Comparison of ENCODE assay signal across 8 cellular contexts in the genomic region with DNA sequence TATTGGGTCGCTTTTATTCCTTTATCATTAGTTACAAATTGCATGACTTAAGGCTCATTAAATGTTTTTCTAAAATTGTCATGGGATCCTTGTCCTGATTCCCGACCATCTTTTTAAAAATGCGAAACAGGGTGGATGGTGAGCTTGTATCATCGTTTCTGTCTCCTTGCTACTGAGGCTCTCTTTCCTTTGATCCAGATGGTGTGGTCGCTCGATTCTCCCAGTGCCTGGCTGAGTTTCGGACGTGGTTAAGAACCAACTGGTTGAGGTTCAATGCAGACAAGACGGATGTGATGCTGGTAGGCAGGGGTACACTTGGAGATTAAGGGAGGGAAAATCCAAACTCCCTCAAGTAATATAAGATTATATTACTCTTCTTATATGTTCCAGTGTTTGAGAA. TPM values are rescaled to one million over a fixed set of nuclear protein-coding genes. Genes with fewer than 3 reads are reported as not detected.
A peak's percentile ranks its signal among the peaks of the same experiment; 100 is the strongest.
DNase-seq lines count a peak whose midpoint lies in the region; ATAC-seq and TF ChIP-seq lines count a peak whose summit lies in the region.

No MANE protein-coding gene starts in this region.

- POLR2A ChIA-PET in activated CD8-positive, alpha-beta T cell treated with anti-CD3 and anti-CD28 coated beads for 36 hours (lab: Charles Lee) = interaction anchor here (0.8 to 1.2 kb wide), 2 partner anchors 41 to 759 kb away, joined by 3 read pairs; no protein-coding TSS in a partner anchor

- no peak overlapping the region for H3K27ac ChIP-seq in iPS DF 6.9 (ENCODE audit: low read length)

- DNase-seq in BE2C (no peak), HFF-Myc (ENCODE audit: extremely low read depth, low read depth) (no peak), iPS DF 6.9 (ENCODE audit: low read depth, low spot score) (no peak), NOMO-1 treated with dmso at 0.1 percent for 144 hours (lab: John Stamatoyannopoulos, UW; ENCODE audit: unreplicated experiment) (no peak), mucosa of gallbladder (ENCODE audit: low spot score) (no peak)
- no peak for DNase-seq in activated CD8-positive, alpha-beta T cell treated with anti-CD3 and anti-CD28 coated beads for 36 hours

- H3K9me3 Mint-ChIP-seq in activated CD8-positive, alpha-beta T cell treated with anti-CD3 and anti-CD28 coated beads for 36 hours = no peaks in the 10 kb centered on the region
- no peaks in the 10 kb centered on the region for H3K9me3 Mint-ChIP-seq in stimulated activated memory B cell treated with anti-CD40 and anti-IgM and Interleukin-4, amounts not matched to agents 10 μg/mL and 1 μg/mL and 100 μg/mL, for 72 hours

- H3K4me1 Mint-ChIP-seq in activated CD8-positive, alpha-beta T cell treated with anti-CD3 and anti-CD28 coated beads for 36 hours (ENCODE audit: low read depth) = peaks cover 47% of the 10 kb centered on the region
- H3K4me1 Mint-ChIP-seq in stimulated activated memory B cell treated with anti-CD40 and anti-IgM and Interleukin-4, amounts not matched to agents 10 μg/mL and 1 μg/mL and 100 μg/mL, for 72 hours = peaks cover 31% of the 10 kb centered on the region

- H3K4me1 ChIP-seq in BE2C (no peaks in the 10 kb centered on the region), iPS DF 6.9 (ENCODE audit: control insufficient read depth, insufficient read depth, low read length) (no peaks in the 10 kb centered on the region)

- TF ChIP-seq CTCF in BE2C (IDR thresholded peaks at IDR 0.05; ENCODE audit: low read depth, low read length) (no peak), HFF-Myc (IDR thresholded peaks at IDR 0.05; ENCODE audit: low read depth, low read length, missing control alignments) (no peak)
- TF ChIP-seq CTCF in activated CD8-positive, alpha-beta T cell treated with anti-CD3 and anti-CD28 coated beads for 36 hours (IDR thresholded peaks at IDR 0.05) = no peak

- no CpG with 5 or more reads among the region's 9 CpGs for WGBS in iPS DF 6.9 (ENCODE audit: insufficient coverage, insufficient read length)

- no peaks in the 10 kb centered on the region for H3K27me3 Mint-ChIP-seq in activated CD8-positive, alpha-beta T cell treated with anti-CD3 and anti-CD28 coated beads for 36 hours
- no peaks in the 10 kb centered on the region for H3K27me3 Mint-ChIP-seq in stimulated activated memory B cell treated with anti-CD40 and anti-IgM and Interleukin-4, amounts not matched to agents 10 μg/mL and 1 μg/mL and 100 μg/mL, for 72 hours

- ATAC-seq in activated CD8-positive, alpha-beta T cell treated with anti-CD3 and anti-CD28 coated beads for 36 hours = no peak
- no peak for ATAC-seq in stimulated activated memory B cell treated with anti-CD40 and anti-IgM and Interleukin-4, amounts not matched to agents 10 μg/mL and 1 μg/mL and 100 μg/mL, for 72 hours
- ATAC-seq in HG02981 (IDR thresholded peaks at IDR 0.05; ENCODE audit: unreplicated experiment) = no peak

- H3K36me3 ChIP-seq in BE2C (no peaks in the 10 kb centered on the region), iPS DF 6.9 (ENCODE audit: control insufficient read depth, insufficient read depth, low read length) (no peaks in the 10 kb centered on the region)

- intact Hi-C loops in activated CD8-positive, alpha-beta T cell treated with anti-CD3 and anti-CD28 coated beads for 36 hours (cut with micrococcal nuclease) = loop anchor here (5.0 kb wide), 1 partner anchor 159 kb away; no protein-coding TSS in a partner anchor

- peaks cover 14% of the 10 kb centered on the region for H3K36me3 Mint-ChIP-seq in activated CD8-positive, alpha-beta T cell treated with anti-CD3 and anti-CD28 coated beads for 36 hours (ENCODE audit: low read depth)
- peaks cover 3% of the 10 kb centered on the region for H3K36me3 Mint-ChIP-seq in stimulated activated memory B cell treated with anti-CD40 and anti-IgM and Interleukin-4, amounts not matched to agents 10 μg/mL and 1 μg/mL and 100 μg/mL, for 72 hours

- CTCF ChIA-PET in activated CD8-positive, alpha-beta T cell treated with anti-CD3 and anti-CD28 coated beads for 36 hours (lab: Charles Lee) = interaction anchor here (1.4 to 2.2 kb wide), 4 partner anchors 9 to 223 kb away, joined by 3 to 7 read pairs (median 4); no protein-coding TSS in a partner anchor

- H3K4me3 Mint-ChIP-seq in activated CD8-positive, alpha-beta T cell treated with anti-CD3 and anti-CD28 coated beads for 36 hours = peak overlapping the region; percentile 92
- peak overlapping the region; percentile 90 for H3K4me3 Mint-ChIP-seq in stimulated activated memory B cell treated with anti-CD40 and anti-IgM and Interleukin-4, amounts not matched to agents 10 μg/mL and 1 μg/mL and 100 μg/mL, for 72 hours

- peak overlapping the region; percentile 87 for H3K4me3 ChIP-seq in BE2C (ENCODE audit: low read depth, low read length)
- peak overlapping the region; percentile 94 for H3K4me3 ChIP-seq in HFF-Myc (replicated peaks; ENCODE audit: low read depth, low read length)
- peak overlapping the region; percentile 87; the same call in 1 of the 2 replicates for H3K4me3 ChIP-seq in iPS DF 6.9 (ENCODE audit: low read length)

- no peaks in the 10 kb centered on the region for H3K9me3 ChIP-seq in BE2C
- no peaks in the 10 kb centered on the region for H3K9me3 ChIP-seq in iPS DF 6.9 (ENCODE audit: control insufficient read depth, insufficient read depth, low read length)

- no peaks in the 10 kb centered on the region for H3K27me3 ChIP-seq in BE2C
- H3K27me3 ChIP-seq in iPS DF 6.9 (ENCODE audit: control insufficient read depth, insufficient read depth, low read length) = no peaks in the 10 kb centered on the region

- H3K27ac Mint-ChIP-seq in activated CD8-positive, alpha-beta T cell treated with anti-CD3 and anti-CD28 coated beads for 36 hours = peak overlapping the region; percentile 97
- H3K27ac Mint-ChIP-seq in stimulated activated memory B cell treated with anti-CD40 and anti-IgM and Interleukin-4, amounts not matched to agents 10 μg/mL and 1 μg/mL and 100 μg/mL, for 72 hours = peak overlapping the region; percentile 85

RNA-seq across cellular contexts. Expression of a gene that starts 1.2 kb away (rescaled TPM):
- 6.5 TPM for polyA plus RNA-seq in BE2C (2012; ENCODE audit: insufficient read depth, insufficient read length, low read depth)
- 10 to 100 TPM; 39.8 to 41.8 TPM for total RNA-seq in activated CD8-positive, alpha-beta T cell treated with anti-CD3 and anti-CD28 coated beads for 36 hours
- 38.5 TPM for total RNA-seq in mucosa of gallbladder

RNA-seq across cellular contexts. Expression of a gene that starts 1.3 kb away (rescaled TPM):
- polyA plus RNA-seq in BE2C (2012; ENCODE audit: insufficient read depth, insufficient read length, low read depth) = 1.2 TPM
- 1 to 10 TPM; 1.0 to 1.7 TPM for total RNA-seq in activated CD8-positive, alpha-beta T cell treated with anti-CD3 and anti-CD28 coated beads for 36 hours
- total RNA-seq in mucosa of gallbladder = 17.1 TPM
